Comparison of ENCODE assay signal across 8 cellular contexts in genomic region chr1:41365772-41366427, GRCh38. TPM values are rescaled to one million over a fixed set of nuclear protein-coding genes. Genes with fewer than 3 reads are reported as not detected.
DNase-seq lines count a peak whose midpoint lies in the region; ATAC-seq and TF ChIP-seq lines count a peak whose summit lies in the region.

No MANE protein-coding gene starts in this region.

- no peaks in the 10 kb centered on the region for H3K9me2 ChIP-seq in MM.1S (replicated peaks; ENCODE audit: insufficient read depth, low read length)

- no peak for ATAC-seq in psoas muscle
- ATAC-seq in GM21717 (IDR thresholded peaks at IDR 0.05; ENCODE audit: unreplicated experiment) = no peak
- no peak for ATAC-seq in GM19023 (IDR thresholded peaks at IDR 0.05; ENCODE audit: unreplicated experiment)

- H3K9me3 Mint-ChIP-seq in activated CD4-positive, alpha-beta memory T cell treated with anti-CD3 and anti-CD28 coated beads for 36 hours = no peaks in the 10 kb centered on the region
- no peaks in the 10 kb centered on the region for H3K9me3 Mint-ChIP-seq in activated CD4-positive, alpha-beta memory T cell treated with anti-CD3 and anti-CD28 coated beads, Interleukin-2, amount 10 ng/mL, durations not matched to agents 7 days and 5 days
- H3K9me3 Mint-ChIP-seq in endodermal cell = no peaks in the 10 kb centered on the region

- no peak overlapping the region for H3K27ac Mint-ChIP-seq in activated CD4-positive, alpha-beta memory T cell treated with anti-CD3 and anti-CD28 coated beads for 36 hours
- no peak overlapping the region for H3K27ac Mint-ChIP-seq in activated CD4-positive, alpha-beta memory T cell treated with anti-CD3 and anti-CD28 coated beads, Interleukin-2, amount 10 ng/mL, durations not matched to agents 7 days and 5 days
- no peak overlapping the region for H3K27ac Mint-ChIP-seq in endodermal cell

- no peaks in the 10 kb centered on the region for H3F3A ChIP-seq in MM.1S (ENCODE audit: insufficient read depth, low read length)

- TF ChIP-seq CTCF in endodermal cell (conservative IDR thresholded peaks at IDR 0.05) = no peak
- TF ChIP-seq CTCF in psoas muscle (IDR thresholded peaks at IDR 0.05) = no peak
- no peak for TF ChIP-seq CTCF in MM.1S (IDR thresholded peaks at IDR 0.05; ENCODE audit: low read length)

- intact Hi-C loops in activated CD4-positive, alpha-beta memory T cell treated with anti-CD3 and anti-CD28 coated beads for 36 hours (cut with micrococcal nuclease) = loop anchor here (10.0 kb wide), 1 partner anchor 381 kb away; no protein-coding TSS in a partner anchor
- intact Hi-C loops in psoas muscle (cut with DNase I) = no loop called here

- H4K20me1 ChIP-seq in MM.1S (ENCODE audit: insufficient read depth, low read length) = no peaks in the 10 kb centered on the region

- no peaks in the 10 kb centered on the region for H3K36me3 Mint-ChIP-seq in activated CD4-positive, alpha-beta memory T cell treated with anti-CD3 and anti-CD28 coated beads for 36 hours
- no peaks in the 10 kb centered on the region for H3K36me3 Mint-ChIP-seq in activated CD4-positive, alpha-beta memory T cell treated with anti-CD3 and anti-CD28 coated beads, Interleukin-2, amount 10 ng/mL, durations not matched to agents 7 days and 5 days (ENCODE audit: low read depth)
- H3K36me3 Mint-ChIP-seq in endodermal cell (ENCODE audit: low read depth) = no peaks in the 10 kb centered on the region

- H2AFZ ChIP-seq in MM.1S (ENCODE audit: low read length) = no peak overlapping the region

- 17 to 23% methylated on average over 4 to 19 of the region's 20 CpGs for WGBS in endodermal cell (ENCODE audit: insufficient coverage in 1 of 2, insufficient read length in 1 of 2), 2 experiments
- 10 to 22% (median 12%) methylated on average over 4 to 20 of the region's 20 CpGs for WGBS in psoas muscle, 3 donors

- POLR2A ChIA-PET in activated CD4-positive, alpha-beta memory T cell treated with anti-CD3 and anti-CD28 coated beads for 36 hours (lab: Charles Lee) = no interaction called here
- POLR2A ChIA-PET in activated CD4-positive, alpha-beta memory T cell treated with anti-CD3 and anti-CD28 coated beads, Interleukin-2, amount 10 ng/mL, durations not matched to agents 7 days and 5 days (lab: Charles Lee) = no interaction called here

- H3K4me1 Mint-ChIP-seq in activated CD4-positive, alpha-beta memory T cell treated with anti-CD3 and anti-CD28 coated beads for 36 hours (ENCODE audit: low read depth) = peaks cover 2% of the 10 kb centered on the region
- peaks cover 10% of the 10 kb centered on the region for H3K4me1 Mint-ChIP-seq in activated CD4-positive, alpha-beta memory T cell treated with anti-CD3 and anti-CD28 coated beads, Interleukin-2, amount 10 ng/mL, durations not matched to agents 7 days and 5 days
- peaks cover 12% of the 10 kb centered on the region for H3K4me1 Mint-ChIP-seq in endodermal cell

- no peaks in the 10 kb centered on the region for H3K9me3 ChIP-seq in endodermal cell (ENCODE audit: control insufficient read depth, low read length)
- no peaks in the 10 kb centered on the region for H3K9me3 ChIP-seq in psoas muscle
- H3K9me3 ChIP-seq in MM.1S (replicated peaks; ENCODE audit: insufficient read depth, low read length) = no peaks in the 10 kb centered on the region

- DNase-seq in activated CD4-positive, alpha-beta memory T cell treated with anti-CD3 and anti-CD28 coated beads for 36 hours = peak; percentile 41
- no peak for DNase-seq in activated CD4-positive, alpha-beta memory T cell treated with anti-CD3 and anti-CD28 coated beads, Interleukin-2, amount 10 ng/mL, durations not matched to agents 7 days and 5 days
- DNase-seq in NCI-H510A treated with DMSO at 0.1 percent for 48 hours (lab: John Stamatoyannopoulos, UW) (peak; percentile 97), endodermal cell (peak; percentile 71), psoas muscle (no peak), MM.1S (no peak)

- H3K27me3 Mint-ChIP-seq in activated CD4-positive, alpha-beta memory T cell treated with anti-CD3 and anti-CD28 coated beads for 36 hours = peaks cover 34% of the 10 kb centered on the region
- H3K27me3 Mint-ChIP-seq in activated CD4-positive, alpha-beta memory T cell treated with anti-CD3 and anti-CD28 coated beads, Interleukin-2, amount 10 ng/mL, durations not matched to agents 7 days and 5 days = peaks cover 54% of the 10 kb centered on the region
- H3K27me3 Mint-ChIP-seq in endodermal cell (ENCODE audit: insufficient read depth) = peaks cover 70% of the 10 kb centered on the region

- H3K27me3 ChIP-seq in endodermal cell (ENCODE audit: control insufficient read depth, insufficient read depth, low read length, poor library complexity, severe bottlenecking) = peaks cover 70% of the 10 kb centered on the region
- no peaks in the 10 kb centered on the region for H3K27me3 ChIP-seq in psoas muscle (ENCODE audit: insufficient read depth in 3 of 3, low read length in 2 of 3)
- peaks cover 52% of the 10 kb centered on the region for H3K27me3 ChIP-seq in MM.1S (replicated peaks; ENCODE audit: insufficient read depth, low read length)

- H3K9ac ChIP-seq in endodermal cell (ENCODE audit: extremely low read depth, low read length, poor library complexity, severe bottlenecking) = no peak overlapping the region
- no peak overlapping the region for H3K9ac ChIP-seq in MM.1S (ENCODE audit: low read length)

- H3K4me3 ChIP-seq in endodermal cell (ENCODE audit: low read length) (no peak overlapping the region), psoas muscle (peak overlapping the region; percentile 67), MM.1S (ENCODE audit: low read length) (no peak overlapping the region)

- no peak overlapping the region for H3K4me3 Mint-ChIP-seq in activated CD4-positive, alpha-beta memory T cell treated with anti-CD3 and anti-CD28 coated beads for 36 hours
- H3K4me3 Mint-ChIP-seq in activated CD4-positive, alpha-beta memory T cell treated with anti-CD3 and anti-CD28 coated beads, Interleukin-2, amount 10 ng/mL, durations not matched to agents 7 days and 5 days = no peak overlapping the region
- peak overlapping the region; percentile 46 for H3K4me3 Mint-ChIP-seq in endodermal cell

- peaks cover 4% of the 10 kb centered on the region for H3K4me1 ChIP-seq in endodermal cell (ENCODE audit: control insufficient read depth, insufficient read depth, low read length)
- H3K4me1 ChIP-seq in psoas muscle = peaks cover 36% of the 10 kb centered on the region
- no peaks in the 10 kb centered on the region for H3K4me1 ChIP-seq in MM.1S (ENCODE audit: low read length)

- CTCF ChIA-PET in activated CD4-positive, alpha-beta memory T cell treated with anti-CD3 and anti-CD28 coated beads for 36 hours (lab: Charles Lee) = interaction anchor here (1.0 kb wide), 1 partner anchor 17 kb away, joined by 3 read pairs; no protein-coding TSS in a partner anchor
- CTCF ChIA-PET in activated CD4-positive, alpha-beta memory T cell treated with anti-CD3 and anti-CD28 coated beads, Interleukin-2, amount 10 ng/mL, durations not matched to agents 7 days and 5 days (lab: Charles Lee) = no interaction called here

- H3K36me3 ChIP-seq in endodermal cell (ENCODE audit: control insufficient read depth, insufficient read depth, low read length) (no peaks in the 10 kb centered on the region), psoas muscle (ENCODE audit: insufficient read depth in 1 of 2, low read depth in 1 of 2) (no peaks in the 10 kb centered on the region), MM.1S (replicated peaks; ENCODE audit: insufficient read depth, low read length) (no peaks in the 10 kb centered on the region)

- H3K27ac ChIP-seq in endodermal cell (ENCODE audit: low read depth, low read length) = no peak overlapping the region
- peak overlapping the region; percentile 46 for H3K27ac ChIP-seq in psoas muscle
- H3K27ac ChIP-seq in MM.1S (ENCODE audit: low read length) = no peak overlapping the region

- no peaks in the 10 kb centered on the region for H3K79me2 ChIP-seq in MM.1S (ENCODE audit: low read length)

- H3K4me2 ChIP-seq in MM.1S (ENCODE audit: low read depth, low read length) = no peak overlapping the region

RNA-seq across cellular contexts. Expression of gene FOXO6, which starts 4.7 kb away (rescaled TPM):
- under 1 TPM; 0.19 TPM for total RNA-seq in activated CD4-positive, alpha-beta memory T cell treated with anti-CD3 and anti-CD28 coated beads for 36 hours
- under 1 TPM in 1 of 2 experiments, not detected in 1; 0.20 TPM for total RNA-seq in activated CD4-positive, alpha-beta memory T cell treated with anti-CD3 and anti-CD28 coated beads, Interleukin-2, amount 10 ng/mL, durations not matched to agents 7 days and 5 days
- total RNA-seq in endodermal cell (1 to 10 TPM; 1.7 to 1.8 TPM), psoas muscle (1 to 10 TPM in 3 of 4 donors, under 1 TPM in 1; 0.84 to 8.6 (median 3.3) TPM)
- 2.9 TPM for polyA plus RNA-seq in endodermal cell (2013, experiment 1 of 2)
- 2.8 TPM for polyA plus RNA-seq in endodermal cell (2013, experiment 2 of 2)
- polyA plus RNA-seq in psoas muscle = under 1 TPM; 0.42 to 0.88 (median 0.44) TPM

Comparison
In these comparisons a context has a peak if more than half of its experiments do, and no peak if none do; other contexts are left out.
1. DNase-seq: peak in activated CD4-positive, alpha-beta memory T cell treated with anti-CD3 and anti-CD28 coated beads for 36 hours (single experiment), NCI-H510A treated with DMSO at 0.1 percent for 48 hours (single experiment) and endodermal cell (single experiment); none in activated CD4-positive, alpha-beta memory T cell treated with anti-CD3 and anti-CD28 coated beads, Interleukin-2, amount 10 ng/mL, durations not matched to agents 7 days and 5 days (single experiment), psoas muscle (0 of 2) and MM.1S (single experiment).